In genomic region chr5:180652346-180652745, GRCh38 we compare ENCODE assay signal across 21 cellular contexts.
"Had no signal": no experiment of that assay in that cellular context is flagged by ENCODE, and none has a peak within 500 bp of the region (broad histone marks: within the 10 kb centered on the region; RNA-seq: fewer than 3 reads in every experiment).

No MANE protein-coding gene starts in this region.

- H3K27ac Mint-ChIP-seq: dendritic cell treated with granulocyte-macrophage colony-stimulating factor and Interleukin-4, amounts not matched to agents 40 ng/mL and 50 ng/mL, for 4 days; effector memory CD8-positive, alpha-beta T cell; endodermal cell had no signal

- DNase-seq: colonic mucosa; cortex of kidney; effector CD8-positive, alpha-beta T cell; effector memory CD8-positive, alpha-beta T cell; endodermal cell; erythroblast; esophagus squamous epithelium; foreskin fibroblast; foreskin melanocyte; gastrocnemius medialis; glutamatergic neuron; heart right ventricle; hippocampal formation; left cardiac atrium; left lung; left ventricle myocardium superior; lower lobe of right lung; mesenchymal stem cell; midbrain had no signal

- ATAC-seq: effector memory CD8-positive, alpha-beta T cell; esophagus mucosa; gastrocnemius medialis; heart right ventricle; left cardiac atrium; left lung; left ventricle myocardium superior; lower lobe of right lung had no signal

- H3K9me3 Mint-ChIP-seq: dendritic cell treated with granulocyte-macrophage colony-stimulating factor and Interleukin-4, amounts not matched to agents 40 ng/mL and 50 ng/mL, for 4 days; effector memory CD8-positive, alpha-beta T cell; endodermal cell had no signal

- H3K4me3 Mint-ChIP-seq: dendritic cell treated with granulocyte-macrophage colony-stimulating factor and Interleukin-4, amounts not matched to agents 40 ng/mL and 50 ng/mL, for 4 days; effector memory CD8-positive, alpha-beta T cell; endodermal cell had no signal
